Comparison of ENCODE assay signal across 1 cellular context in the genomic region with DNA sequence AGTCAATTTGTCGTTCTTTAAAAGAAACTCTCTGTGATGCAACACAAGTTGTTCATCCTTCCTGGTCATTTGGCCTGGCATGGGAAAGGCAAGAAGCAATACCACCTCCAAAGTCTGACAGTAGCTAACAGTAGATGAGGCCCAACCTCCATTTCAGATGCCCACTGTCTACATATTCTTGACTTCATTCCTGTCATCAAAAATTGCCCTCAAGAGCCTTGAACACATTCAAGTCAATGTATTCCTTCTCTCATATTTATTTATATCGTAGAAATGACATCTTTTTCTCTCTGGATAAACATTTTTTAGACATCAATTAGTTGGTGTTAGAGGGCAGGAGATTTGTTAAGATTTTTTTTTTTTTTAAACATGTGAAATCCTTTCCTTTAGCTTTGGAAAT.
TF ChIP-seq lines count a peak whose summit lies in the region.

No MANE protein-coding gene starts in this region.

TF ChIP-seq in GM23338, 12 proteins besides CTCF, POLR2A, EP300 and RAD21 (continued from another document):
- TF ChIP-seq, protein P1, sequence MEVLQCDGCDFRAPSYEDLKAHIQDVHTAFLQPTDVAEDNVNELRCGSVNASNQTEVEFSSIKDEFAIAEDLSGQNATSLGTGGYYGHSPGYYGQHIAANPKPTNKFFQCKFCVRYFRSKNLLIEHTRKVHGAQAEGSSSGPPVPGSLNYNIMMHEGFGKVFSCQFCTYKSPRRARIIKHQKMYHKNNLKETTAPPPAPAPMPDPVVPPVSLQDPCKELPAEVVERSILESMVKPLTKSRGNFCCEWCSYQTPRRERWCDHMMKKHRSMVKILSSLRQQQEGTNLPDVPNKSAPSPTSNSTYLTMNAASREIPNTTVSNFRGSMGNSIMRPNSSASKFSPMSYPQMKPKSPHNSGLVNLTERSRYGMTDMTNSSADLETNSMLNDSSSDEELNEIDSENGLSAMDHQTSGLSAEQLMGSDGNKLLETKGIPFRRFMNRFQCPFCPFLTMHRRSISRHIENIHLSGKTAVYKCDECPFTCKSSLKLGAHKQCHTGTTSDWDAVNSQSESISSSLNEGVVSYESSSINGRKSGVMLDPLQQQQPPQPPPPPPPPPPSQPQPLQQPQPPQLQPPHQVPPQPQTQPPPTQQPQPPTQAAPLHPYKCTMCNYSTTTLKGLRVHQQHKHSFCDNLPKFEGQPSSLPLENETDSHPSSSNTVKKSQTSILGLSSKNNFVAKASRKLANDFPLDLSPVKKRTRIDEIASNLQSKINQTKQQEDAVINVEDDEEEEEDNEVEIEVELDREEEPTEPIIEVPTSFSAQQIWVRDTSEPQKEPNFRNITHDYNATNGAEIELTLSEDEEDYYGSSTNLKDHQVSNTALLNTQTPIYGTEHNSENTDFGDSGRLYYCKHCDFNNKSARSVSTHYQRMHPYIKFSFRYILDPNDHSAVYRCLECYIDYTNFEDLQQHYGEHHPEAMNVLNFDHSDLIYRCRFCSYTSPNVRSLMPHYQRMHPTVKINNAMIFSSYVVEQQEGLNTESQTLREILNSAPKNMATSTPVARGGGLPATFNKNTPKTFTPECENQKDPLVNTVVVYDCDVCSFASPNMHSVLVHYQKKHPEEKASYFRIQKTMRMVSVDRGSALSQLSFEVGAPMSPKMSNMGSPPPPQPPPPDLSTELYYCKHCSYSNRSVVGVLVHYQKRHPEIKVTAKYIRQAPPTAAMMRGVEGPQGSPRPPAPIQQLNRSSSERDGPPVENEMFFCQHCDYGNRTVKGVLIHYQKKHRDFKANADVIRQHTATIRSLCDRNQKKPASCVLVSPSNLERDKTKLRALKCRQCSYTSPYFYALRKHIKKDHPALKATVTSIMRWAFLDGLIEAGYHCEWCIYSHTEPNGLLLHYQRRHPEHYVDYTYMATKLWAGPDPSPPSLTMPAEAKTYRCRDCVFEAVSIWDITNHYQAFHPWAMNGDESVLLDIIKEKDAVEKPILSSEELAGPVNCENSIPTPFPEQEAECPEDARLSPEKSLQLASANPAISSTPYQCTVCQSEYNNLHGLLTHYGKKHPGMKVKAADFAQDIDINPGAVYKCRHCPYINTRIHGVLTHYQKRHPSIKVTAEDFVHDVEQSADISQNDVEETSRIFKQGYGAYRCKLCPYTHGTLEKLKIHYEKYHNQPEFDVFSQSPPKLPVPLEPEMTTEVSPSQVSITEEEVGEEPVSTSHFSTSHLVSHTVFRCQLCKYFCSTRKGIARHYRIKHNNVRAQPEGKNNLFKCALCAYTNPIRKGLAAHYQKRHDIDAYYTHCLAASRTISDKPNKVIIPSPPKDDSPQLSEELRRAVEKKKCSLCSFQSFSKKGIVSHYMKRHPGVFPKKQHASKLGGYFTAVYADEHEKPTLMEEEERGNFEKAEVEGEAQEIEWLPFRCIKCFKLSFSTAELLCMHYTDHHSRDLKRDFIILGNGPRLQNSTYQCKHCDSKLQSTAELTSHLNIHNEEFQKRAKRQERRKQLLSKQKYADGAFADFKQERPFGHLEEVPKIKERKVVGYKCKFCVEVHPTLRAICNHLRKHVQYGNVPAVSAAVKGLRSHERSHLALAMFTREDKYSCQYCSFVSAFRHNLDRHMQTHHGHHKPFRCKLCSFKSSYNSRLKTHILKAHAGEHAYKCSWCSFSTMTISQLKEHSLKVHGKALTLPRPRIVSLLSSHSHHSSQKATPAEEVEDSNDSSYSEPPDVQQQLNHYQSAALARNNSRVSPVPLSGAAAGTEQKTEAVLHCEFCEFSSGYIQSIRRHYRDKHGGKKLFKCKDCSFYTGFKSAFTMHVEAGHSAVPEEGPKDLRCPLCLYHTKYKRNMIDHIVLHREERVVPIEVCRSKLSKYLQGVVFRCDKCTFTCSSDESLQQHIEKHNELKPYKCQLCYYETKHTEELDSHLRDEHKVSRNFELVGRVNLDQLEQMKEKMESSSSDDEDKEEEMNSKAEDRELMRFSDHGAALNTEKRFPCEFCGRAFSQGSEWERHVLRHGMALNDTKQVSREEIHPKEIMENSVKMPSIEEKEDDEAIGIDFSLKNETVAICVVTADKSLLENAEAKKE (CRISPR knock-in tag; IDR thresholded peaks at IDR 0.05), result no peak
- TF ChIP-seq POLR2AphosphoS5 (IDR thresholded peaks at IDR 0.05; ENCODE audit: low read depth) (no peak), EZH2 (IDR thresholded peaks at IDR 0.05; ENCODE audit: low read depth, unreplicated experiment) (no peak), CREB1 (CRISPR knock-in tag; IDR thresholded peaks at IDR 0.05; ENCODE audit: low read depth) (no peak), JUNB (IDR thresholded peaks at IDR 0.05; ENCODE audit: unreplicated experiment) (no peak), NANOG (IDR thresholded peaks at IDR 0.05; ENCODE audit: borderline replicate concordance) (no peak)
- TF ChIP-seq, protein P2, sequence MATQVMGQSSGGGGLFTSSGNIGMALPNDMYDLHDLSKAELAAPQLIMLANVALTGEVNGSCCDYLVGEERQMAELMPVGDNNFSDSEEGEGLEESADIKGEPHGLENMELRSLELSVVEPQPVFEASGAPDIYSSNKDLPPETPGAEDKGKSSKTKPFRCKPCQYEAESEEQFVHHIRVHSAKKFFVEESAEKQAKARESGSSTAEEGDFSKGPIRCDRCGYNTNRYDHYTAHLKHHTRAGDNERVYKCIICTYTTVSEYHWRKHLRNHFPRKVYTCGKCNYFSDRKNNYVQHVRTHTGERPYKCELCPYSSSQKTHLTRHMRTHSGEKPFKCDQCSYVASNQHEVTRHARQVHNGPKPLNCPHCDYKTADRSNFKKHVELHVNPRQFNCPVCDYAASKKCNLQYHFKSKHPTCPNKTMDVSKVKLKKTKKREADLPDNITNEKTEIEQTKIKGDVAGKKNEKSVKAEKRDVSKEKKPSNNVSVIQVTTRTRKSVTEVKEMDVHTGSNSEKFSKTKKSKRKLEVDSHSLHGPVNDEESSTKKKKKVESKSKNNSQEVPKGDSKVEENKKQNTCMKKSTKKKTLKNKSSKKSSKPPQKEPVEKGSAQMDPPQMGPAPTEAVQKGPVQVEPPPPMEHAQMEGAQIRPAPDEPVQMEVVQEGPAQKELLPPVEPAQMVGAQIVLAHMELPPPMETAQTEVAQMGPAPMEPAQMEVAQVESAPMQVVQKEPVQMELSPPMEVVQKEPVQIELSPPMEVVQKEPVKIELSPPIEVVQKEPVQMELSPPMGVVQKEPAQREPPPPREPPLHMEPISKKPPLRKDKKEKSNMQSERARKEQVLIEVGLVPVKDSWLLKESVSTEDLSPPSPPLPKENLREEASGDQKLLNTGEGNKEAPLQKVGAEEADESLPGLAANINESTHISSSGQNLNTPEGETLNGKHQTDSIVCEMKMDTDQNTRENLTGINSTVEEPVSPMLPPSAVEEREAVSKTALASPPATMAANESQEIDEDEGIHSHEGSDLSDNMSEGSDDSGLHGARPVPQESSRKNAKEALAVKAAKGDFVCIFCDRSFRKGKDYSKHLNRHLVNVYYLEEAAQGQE (IDR thresholded peaks at IDR 0.05; ENCODE audit: unreplicated experiment), result no peak
